Comparison of ENCODE assay signal across 8 cellular contexts in the genomic region with DNA sequence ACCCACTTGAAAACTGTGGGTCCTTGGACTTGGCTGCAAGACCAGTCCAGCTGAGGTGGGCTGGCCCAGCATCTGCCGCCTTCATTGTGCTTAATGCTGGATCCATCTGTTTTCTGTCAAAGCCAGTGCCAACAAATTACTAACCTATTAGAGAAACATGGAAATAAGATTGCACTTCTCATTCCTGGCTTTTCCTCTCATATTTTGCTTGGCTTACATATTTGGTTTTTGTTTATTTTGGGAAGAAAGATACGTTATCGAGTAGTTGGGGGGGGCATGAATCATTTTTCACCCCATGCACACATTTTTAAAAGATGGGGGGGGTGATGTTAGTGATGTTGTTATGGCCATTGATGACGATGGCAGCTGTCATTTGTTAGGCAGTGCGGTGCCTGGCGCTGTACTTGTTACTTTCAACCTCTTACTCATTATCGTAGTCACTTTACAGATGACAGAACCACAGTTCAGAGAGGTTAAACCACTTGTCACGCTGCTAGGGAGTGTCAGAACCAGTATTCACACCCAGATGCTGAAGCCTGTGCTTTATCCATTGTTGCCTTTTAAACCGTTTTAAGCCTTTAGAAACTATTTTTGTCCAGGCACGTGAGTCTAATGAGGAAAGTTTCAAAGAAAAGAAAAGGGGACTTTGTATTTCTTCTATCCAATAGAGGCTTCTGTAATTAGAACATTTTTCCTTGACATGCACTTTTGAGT.
DNase-seq lines count a peak whose midpoint lies in the region; ATAC-seq and TF ChIP-seq lines count a peak whose summit lies in the region.

No MANE protein-coding gene starts in this region.

- H3K27me3 Mint-ChIP-seq in CD4-positive, alpha-beta memory T cell: no peaks in the 10 kb centered on the region
- no peaks in the 10 kb centered on the region for H3K27me3 Mint-ChIP-seq in central memory CD8-positive, alpha-beta T cell
- no peaks in the 10 kb centered on the region for H3K27me3 Mint-ChIP-seq in natural killer cell (ENCODE audit: low read depth in 2 of 2)

- H3K9me3 ChIP-seq in CD4-positive, alpha-beta memory T cell (ENCODE audit: control insufficient read depth in 1 of 2, low read length in 2 of 2): no peaks in the 10 kb centered on the region

- no peaks in the 10 kb centered on the region for H3K27me3 ChIP-seq in CD4-positive, alpha-beta memory T cell (ENCODE audit: insufficient read depth, low read length)

- TF ChIP-seq CTCF in natural killer cell (IDR thresholded peaks at IDR 0.05) (no peak), GM10248 (IDR thresholded peaks at IDR 0.05; ENCODE audit: control extremely low read depth, extremely low read depth, low read depth, missing control alignments) (no peak)

- no peaks in the 10 kb centered on the region for H3K9me3 Mint-ChIP-seq in CD4-positive, alpha-beta memory T cell
- H3K9me3 Mint-ChIP-seq in central memory CD8-positive, alpha-beta T cell: no peaks in the 10 kb centered on the region
- no peaks in the 10 kb centered on the region for H3K9me3 Mint-ChIP-seq in natural killer cell

- peaks cover 32 to 40% of the 10 kb centered on the region in 2 donors for H3K36me3 Mint-ChIP-seq in CD4-positive, alpha-beta memory T cell
- peaks cover 23% of the 10 kb centered on the region for H3K36me3 Mint-ChIP-seq in central memory CD8-positive, alpha-beta T cell (ENCODE audit: insufficient read depth)
- H3K36me3 Mint-ChIP-seq in natural killer cell: peaks cover 6% of the 10 kb centered on the region

- peak; percentile 98 for ATAC-seq in central memory CD8-positive, alpha-beta T cell (replicated peaks; ENCODE audit: extremely low read depth, poor library complexity, severe bottlenecking)
- ATAC-seq in natural killer cell: peak; percentile 84 to 96 (median 90)

- no peaks in the 10 kb centered on the region for H3K36me3 ChIP-seq in CD4-positive, alpha-beta memory T cell (ENCODE audit: insufficient read depth, low read length)

- no peak overlapping the region for H3K4me3 ChIP-seq in CD4-positive, alpha-beta memory T cell (ENCODE audit: low read length in 2 of 2)

- intact Hi-C loops in CD4-positive, alpha-beta memory T cell (cut with micrococcal nuclease): no loop called here
- intact Hi-C loops in natural killer cell (cut with micrococcal nuclease): loop anchor here (1.0 to 10.0 kb wide), 5 partner anchors 35 to 1901 kb away; a partner anchor contains a TSS

- H3K27ac Mint-ChIP-seq in CD4-positive, alpha-beta memory T cell: peak overlapping the region in 4 of 7 donors; percentile 9 to 76 (median 40)
- H3K27ac Mint-ChIP-seq in central memory CD8-positive, alpha-beta T cell (ENCODE audit: low read depth): peak overlapping the region; percentile 92
- peak overlapping the region; percentile 88 to 93 for H3K27ac Mint-ChIP-seq in natural killer cell

- no peak overlapping the region for H3K27ac ChIP-seq in CD4-positive, alpha-beta memory T cell (ENCODE audit: low read depth, low read length)

- no peak overlapping the region for H3K4me3 Mint-ChIP-seq in CD4-positive, alpha-beta memory T cell
- H3K4me3 Mint-ChIP-seq in central memory CD8-positive, alpha-beta T cell: no peak overlapping the region
- peak overlapping the region; percentile 69 for H3K4me3 Mint-ChIP-seq in natural killer cell

- DNase-seq in CD4-positive, alpha-beta memory T cell: peak in 2 of 5 donors; percentile 2 to 7
- DNase-seq in LHCN-M2 (ENCODE audit: low read depth): peak; percentile 89
- peak in 1 of 2 donors; percentile 66 for DNase-seq in central memory CD8-positive, alpha-beta T cell (ENCODE audit: low spot score in 2 of 2)
- DNase-seq in natural killer cell: peak; percentile 69
- DNase-seq in GM10248 (ENCODE audit: extremely low spot score): no peak
- no peak for DNase-seq in activated effector memory CD4-positive, alpha-beta T cell treated with Interleukin-2 at 50 U/mL for 16 hours
- no peak for DNase-seq in effector CD4-positive, alpha-beta T cell
- DNase-seq in KG1 (lab: John Stamatoyannopoulos, UW): no peak

- CTCF ChIA-PET in CD4-positive, alpha-beta memory T cell (lab: Charles Lee; ENCODE audit: partially characterized antibody): no interaction called here
- CTCF ChIA-PET in GM10248 (lab: Yijun Ruan, JAX): interaction anchor here (1.1 to 2.1 kb wide), 3 partner anchors 11 to 22 kb away, joined by 3 to 7 read pairs (median 4); no protein-coding TSS in a partner anchor

- peaks cover 11% of the 10 kb centered on the region for H3K4me1 ChIP-seq in CD4-positive, alpha-beta memory T cell (ENCODE audit: insufficient read depth, low read length)

- H3K4me1 Mint-ChIP-seq in CD4-positive, alpha-beta memory T cell: peaks cover 13 to 36% (median 20%) of the 10 kb centered on the region in 4 donors
- peaks cover 45% of the 10 kb centered on the region for H3K4me1 Mint-ChIP-seq in central memory CD8-positive, alpha-beta T cell
- H3K4me1 Mint-ChIP-seq in natural killer cell: peaks cover 52 to 59% of the 10 kb centered on the region in 2 donors

- POLR2A ChIA-PET in CD4-positive, alpha-beta memory T cell (lab: Charles Lee; ENCODE audit: partially characterized antibody): interaction anchor here (1.1 kb wide), 1 partner anchor 37 kb away, joined by 3 read pairs; no protein-coding TSS in a partner anchor
- POLR2A ChIA-PET in GM10248 (lab: Yijun Ruan, JAX): no interaction called here

Comparison
In these comparisons a context has a peak if more than half of its experiments do, and no peak if none do; other contexts are left out.
1. DNase-seq: peak in LHCN-M2 (single experiment) and natural killer cell (single experiment); none in GM10248 (single experiment), activated effector memory CD4-positive, alpha-beta T cell treated with Interleukin-2 at 50 U/mL for 16 hours (single experiment), effector CD4-positive, alpha-beta T cell (single experiment) and KG1 (single experiment).
2. H3K27ac Mint-ChIP-seq: peak in every context shown above with its lines; median percentile 92 in central memory CD8-positive, alpha-beta T cell; 90 in natural killer cell; 40 in CD4-positive, alpha-beta memory T cell.